ENCODE assay signal across 1 cellular context in genomic region chr1:234499119-234500039, GRCh38.
A peak's percentile ranks its signal among the peaks of the same experiment; 100 is the strongest.
TF ChIP-seq lines count a peak whose summit lies in the region.

No MANE protein-coding gene starts in this region.

TF ChIP-seq in GM12878, 131 proteins besides CTCF, POLR2A, EP300 and RAD21 (continued from another document and continues in another):
- TF ChIP-seq, protein P1, sequence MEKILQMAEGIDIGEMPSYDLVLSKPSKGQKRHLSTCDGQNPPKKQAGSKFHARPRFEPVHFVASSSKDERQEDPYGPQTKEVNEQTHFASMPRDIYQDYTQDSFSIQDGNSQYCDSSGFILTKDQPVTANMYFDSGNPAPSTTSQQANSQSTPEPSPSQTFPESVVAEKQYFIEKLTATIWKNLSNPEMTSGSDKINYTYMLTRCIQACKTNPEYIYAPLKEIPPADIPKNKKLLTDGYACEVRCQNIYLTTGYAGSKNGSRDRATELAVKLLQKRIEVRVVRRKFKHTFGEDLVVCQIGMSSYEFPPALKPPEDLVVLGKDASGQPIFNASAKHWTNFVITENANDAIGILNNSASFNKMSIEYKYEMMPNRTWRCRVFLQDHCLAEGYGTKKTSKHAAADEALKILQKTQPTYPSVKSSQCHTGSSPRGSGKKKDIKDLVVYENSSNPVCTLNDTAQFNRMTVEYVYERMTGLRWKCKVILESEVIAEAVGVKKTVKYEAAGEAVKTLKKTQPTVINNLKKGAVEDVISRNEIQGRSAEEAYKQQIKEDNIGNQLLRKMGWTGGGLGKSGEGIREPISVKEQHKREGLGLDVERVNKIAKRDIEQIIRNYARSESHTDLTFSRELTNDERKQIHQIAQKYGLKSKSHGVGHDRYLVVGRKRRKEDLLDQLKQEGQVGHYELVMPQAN (conservative IDR thresholded peaks at IDR 0.05) = 0 out of 2 replicates have a peak, but pooled peaks have one; percentile 28
- TF ChIP-seq STAT3 (IDR thresholded peaks at IDR 0.05; ENCODE audit: low read depth, low read length) (no peak), LARP7 (IDR thresholded peaks at IDR 0.05) (no peak), ZBED1 (IDR thresholded peaks at IDR 0.05; ENCODE audit: borderline replicate concordance) (no peak), SMC3 (IDR thresholded peaks at IDR 0.05; ENCODE audit: borderline replicate concordance, low read length) (peak; percentile 94), PAX8 (IDR thresholded peaks at IDR 0.05) (no peak), MEF2B (IDR thresholded peaks at IDR 0.05; ENCODE audit: partially characterized antibody, poor library complexity, severe bottlenecking) (no peak), ELK1 (IDR thresholded peaks at IDR 0.05; ENCODE audit: low read depth, low read length) (no peak), IRF3 (IDR thresholded peaks at IDR 0.05) (0 out of 2 replicates have a peak, but pooled peaks have one; percentile 47), MLLT1 (IDR thresholded peaks at IDR 0.05) (peak; percentile 59; the same call in 1 of the 2 replicates), MEF2A (IDR thresholded peaks at IDR 0.05; ENCODE audit: insufficient read depth, low read depth, low read length) (0 out of 2 replicates have a peak, but pooled peaks have one; percentile 10), BMI1 (IDR thresholded peaks at IDR 0.05; ENCODE audit: borderline replicate concordance) (no peak), EED (IDR thresholded peaks at IDR 0.05; ENCODE audit: low read depth) (peak; percentile 47), RELA (IDR thresholded peaks at IDR 0.05; ENCODE audit: borderline replicate concordance, partially characterized antibody) (peak; percentile 64), ZBTB11 (CRISPR knock-in tag; IDR thresholded peaks at IDR 0.05) (no peak), ZNF217 (IDR thresholded peaks at IDR 0.05) (0 out of 2 replicates have a peak, but pooled peaks have one; percentile 8), ZNF274 (IDR thresholded peaks at IDR 0.05; ENCODE audit: insufficient read depth, insufficient read length) (no peak), SMARCA5 (IDR thresholded peaks at IDR 0.05) (peak; percentile 71; the same call in 1 of the 2 replicates), ETV6 (conservative IDR thresholded peaks at IDR 0.05 in 1 of 2, IDR thresholded peaks at IDR 0.05 in 1 of 2; ENCODE audit: borderline replicate concordance in 1 of 2, low read depth in 1 of 2) (no peak; a peak in 1 of 4 replicates), BHLHE40 (IDR thresholded peaks at IDR 0.05; ENCODE audit: borderline replicate concordance in 1 of 2, low read depth in 2 of 2, low read length in 1 of 2) (peak; percentile 90 to 96), MTA2 (IDR thresholded peaks at IDR 0.05; ENCODE audit: low read depth) (peak; percentile 54), HDAC6 (IDR thresholded peaks at IDR 0.05; ENCODE audit: unreplicated experiment) (no peak), SREBF2 (IDR thresholded peaks at IDR 0.05; ENCODE audit: low read length) (no peak), CBX3 (IDR thresholded peaks at IDR 0.05; ENCODE audit: borderline replicate concordance, low read depth) (no peak), KLF5 (IDR thresholded peaks at IDR 0.05; ENCODE audit: partially characterized antibody) (no peak), SP1 (IDR thresholded peaks at IDR 0.05; ENCODE audit: low read depth, low read length) (no peak), NFXL1 (IDR thresholded peaks at IDR 0.05; ENCODE audit: borderline replicate concordance) (no peak), CHD2 (IDR thresholded peaks at IDR 0.05; ENCODE audit: borderline replicate concordance, low read depth, low read length) (no peak), YBX1 (IDR thresholded peaks at IDR 0.05) (no peak), IKZF1 (conservative IDR thresholded peaks at IDR 0.05) (peak; percentile 67), ATF3 (IDR thresholded peaks at IDR 0.05; ENCODE audit: borderline replicate concordance, extremely low read depth, low read depth, low read length) (0 out of 2 replicates have a peak, but pooled peaks have one; percentile 13), USF1 (IDR thresholded peaks at IDR 0.05; ENCODE audit: borderline replicate concordance, extremely low read length, insufficient read depth, low read depth, low read length) (no peak), POLR2AphosphoS5 (IDR thresholded peaks at IDR 0.05; ENCODE audit: low read length) (no peak), MYC (IDR thresholded peaks at IDR 0.05; ENCODE audit: insufficient read depth, insufficient read length, insufficient replicate concordance, low read length, severe bottlenecking) (no peak), STAT1 (conservative IDR thresholded peaks at IDR 0.05) (0 out of 2 replicates have a peak, but pooled peaks have one; percentile 33), RUNX3 (IDR thresholded peaks at IDR 0.05; ENCODE audit: low read length) (peak; percentile 60), SMAD5 (IDR thresholded peaks at IDR 0.05; ENCODE audit: low read depth) (no peak), RFX5 (IDR thresholded peaks at IDR 0.05; ENCODE audit: low read depth, low read length) (no peak), JUND (IDR thresholded peaks at IDR 0.05; ENCODE audit: low read depth, low read length) (no peak)
- TF ChIP-seq, protein P2, sequence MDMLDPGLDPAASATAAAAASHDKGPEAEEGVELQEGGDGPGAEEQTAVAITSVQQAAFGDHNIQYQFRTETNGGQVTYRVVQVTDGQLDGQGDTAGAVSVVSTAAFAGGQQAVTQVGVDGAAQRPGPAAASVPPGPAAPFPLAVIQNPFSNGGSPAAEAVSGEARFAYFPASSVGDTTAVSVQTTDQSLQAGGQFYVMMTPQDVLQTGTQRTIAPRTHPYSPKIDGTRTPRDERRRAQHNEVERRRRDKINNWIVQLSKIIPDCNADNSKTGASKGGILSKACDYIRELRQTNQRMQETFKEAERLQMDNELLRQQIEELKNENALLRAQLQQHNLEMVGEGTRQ (IDR thresholded peaks at IDR 0.05; ENCODE audit: borderline replicate concordance, low read depth, low read length) = no peak
- TF ChIP-seq, protein P3, sequence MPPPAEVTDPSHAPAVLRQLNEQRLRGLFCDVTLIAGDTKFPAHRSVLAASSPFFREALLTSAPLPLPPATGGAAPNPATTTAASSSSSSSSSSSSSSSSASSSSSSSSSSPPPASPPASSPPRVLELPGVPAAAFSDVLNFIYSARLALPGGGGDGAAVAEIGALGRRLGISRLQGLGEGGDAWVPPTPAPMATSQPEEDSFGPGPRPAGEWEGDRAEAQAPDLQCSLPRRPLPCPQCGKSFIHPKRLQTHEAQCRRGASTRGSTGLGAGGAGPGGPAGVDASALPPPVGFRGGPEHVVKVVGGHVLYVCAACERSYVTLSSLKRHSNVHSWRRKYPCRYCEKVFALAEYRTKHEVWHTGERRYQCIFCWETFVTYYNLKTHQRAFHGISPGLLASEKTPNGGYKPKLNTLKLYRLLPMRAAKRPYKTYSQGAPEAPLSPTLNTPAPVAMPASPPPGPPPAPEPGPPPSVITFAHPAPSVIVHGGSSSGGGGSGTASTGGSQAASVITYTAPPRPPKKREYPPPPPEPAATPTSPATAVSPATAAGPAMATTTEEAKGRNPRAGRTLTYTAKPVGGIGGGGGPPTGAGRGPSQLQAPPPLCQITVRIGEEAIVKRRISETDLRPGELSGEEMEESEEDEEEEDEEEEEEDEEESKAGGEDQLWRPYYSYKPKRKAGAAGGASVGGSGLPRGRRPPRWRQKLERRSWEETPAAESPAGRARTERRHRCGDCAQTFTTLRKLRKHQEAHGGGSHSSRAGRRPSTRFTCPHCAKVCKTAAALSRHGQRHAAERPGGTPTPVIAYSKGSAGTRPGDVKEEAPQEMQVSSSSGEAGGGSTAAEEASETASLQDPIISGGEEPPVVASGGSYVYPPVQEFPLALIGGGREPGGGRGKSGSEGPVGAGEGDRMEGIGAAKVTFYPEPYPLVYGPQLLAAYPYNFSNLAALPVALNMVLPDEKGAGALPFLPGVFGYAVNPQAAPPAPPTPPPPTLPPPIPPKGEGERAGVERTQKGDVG (CRISPR knock-in tag; IDR thresholded peaks at IDR 0.05) = no peak
- TF ChIP-seq, protein P4, sequence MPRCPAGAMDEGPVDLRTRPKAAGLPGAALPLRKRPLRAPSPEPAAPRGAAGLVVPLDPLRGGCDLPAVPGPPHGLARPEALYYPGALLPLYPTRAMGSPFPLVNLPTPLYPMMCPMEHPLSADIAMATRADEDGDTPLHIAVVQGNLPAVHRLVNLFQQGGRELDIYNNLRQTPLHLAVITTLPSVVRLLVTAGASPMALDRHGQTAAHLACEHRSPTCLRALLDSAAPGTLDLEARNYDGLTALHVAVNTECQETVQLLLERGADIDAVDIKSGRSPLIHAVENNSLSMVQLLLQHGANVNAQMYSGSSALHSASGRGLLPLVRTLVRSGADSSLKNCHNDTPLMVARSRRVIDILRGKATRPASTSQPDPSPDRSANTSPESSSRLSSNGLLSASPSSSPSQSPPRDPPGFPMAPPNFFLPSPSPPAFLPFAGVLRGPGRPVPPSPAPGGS (IDR thresholded peaks at IDR 0.05; ENCODE audit: borderline replicate concordance, insufficient read depth, low read depth, low read length, poor library complexity, severe bottlenecking) = peak; percentile 9
- TF ChIP-seq, protein P5, sequence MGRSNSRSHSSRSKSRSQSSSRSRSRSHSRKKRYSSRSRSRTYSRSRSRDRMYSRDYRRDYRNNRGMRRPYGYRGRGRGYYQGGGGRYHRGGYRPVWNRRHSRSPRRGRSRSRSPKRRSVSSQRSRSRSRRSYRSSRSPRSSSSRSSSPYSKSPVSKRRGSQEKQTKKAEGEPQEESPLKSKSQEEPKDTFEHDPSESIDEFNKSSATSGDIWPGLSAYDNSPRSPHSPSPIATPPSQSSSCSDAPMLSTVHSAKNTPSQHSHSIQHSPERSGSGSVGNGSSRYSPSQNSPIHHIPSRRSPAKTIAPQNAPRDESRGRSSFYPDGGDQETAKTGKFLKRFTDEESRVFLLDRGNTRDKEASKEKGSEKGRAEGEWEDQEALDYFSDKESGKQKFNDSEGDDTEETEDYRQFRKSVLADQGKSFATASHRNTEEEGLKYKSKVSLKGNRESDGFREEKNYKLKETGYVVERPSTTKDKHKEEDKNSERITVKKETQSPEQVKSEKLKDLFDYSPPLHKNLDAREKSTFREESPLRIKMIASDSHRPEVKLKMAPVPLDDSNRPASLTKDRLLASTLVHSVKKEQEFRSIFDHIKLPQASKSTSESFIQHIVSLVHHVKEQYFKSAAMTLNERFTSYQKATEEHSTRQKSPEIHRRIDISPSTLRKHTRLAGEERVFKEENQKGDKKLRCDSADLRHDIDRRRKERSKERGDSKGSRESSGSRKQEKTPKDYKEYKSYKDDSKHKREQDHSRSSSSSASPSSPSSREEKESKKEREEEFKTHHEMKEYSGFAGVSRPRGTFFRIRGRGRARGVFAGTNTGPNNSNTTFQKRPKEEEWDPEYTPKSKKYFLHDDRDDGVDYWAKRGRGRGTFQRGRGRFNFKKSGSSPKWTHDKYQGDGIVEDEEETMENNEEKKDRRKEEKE (IDR thresholded peaks at IDR 0.05) = no peak
